ENCODE assay signal across 9 cellular contexts in the genomic region with DNA sequence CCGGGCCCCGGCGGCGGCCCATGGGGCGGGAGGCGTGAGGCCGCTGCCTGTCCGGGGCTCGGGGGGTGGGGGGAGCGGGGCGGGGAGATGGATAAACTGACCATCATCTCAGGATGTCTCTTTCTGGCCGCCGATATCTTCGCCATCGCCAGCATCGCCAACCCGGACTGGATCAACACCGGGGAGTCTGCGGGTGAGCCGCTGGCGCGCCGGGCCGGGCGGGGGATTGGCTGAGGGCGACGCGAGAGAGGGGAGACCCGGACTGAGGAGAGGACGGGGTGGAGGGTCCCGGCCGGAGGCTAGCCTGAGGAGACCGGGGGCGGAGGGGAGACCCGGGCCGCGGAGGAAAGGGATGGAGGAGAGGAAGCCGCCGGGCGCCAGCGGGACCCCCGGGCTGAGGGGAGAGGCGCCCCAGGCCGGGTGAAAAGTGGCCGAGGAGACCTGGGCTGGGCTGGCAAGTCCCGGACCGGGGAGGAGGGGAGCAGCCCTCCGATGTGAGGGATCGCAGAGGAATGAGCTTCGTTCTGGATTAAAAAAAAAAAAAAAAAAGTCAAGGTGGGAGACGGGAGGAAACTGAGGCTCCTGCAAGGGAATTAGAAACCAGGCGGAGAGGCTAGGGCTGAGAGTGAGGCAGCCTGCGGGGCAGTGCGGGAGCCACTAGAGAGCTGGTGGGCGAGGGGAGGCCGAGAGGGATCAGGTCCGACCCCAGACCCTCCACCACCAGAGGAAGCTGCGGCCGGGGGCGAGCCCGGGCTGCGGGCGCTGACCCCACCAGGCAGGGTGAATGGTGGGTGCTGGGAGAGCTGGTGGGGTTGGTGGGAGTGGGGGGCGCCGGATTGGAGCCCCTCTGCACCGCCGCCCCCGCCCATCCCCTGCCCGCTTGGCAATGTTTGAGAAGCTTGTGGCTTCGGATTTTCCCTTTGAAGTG. TPM values are rescaled to one million over a fixed set of nuclear protein-coding genes. Genes with fewer than 3 reads are reported as not detected.
DNase-seq lines count a peak whose midpoint lies in the region; ATAC-seq and TF ChIP-seq lines count a peak whose summit lies in the region.
"Had no signal": no experiment of that assay in that cellular context is flagged by ENCODE, and none has a peak within 500 bp of the region (broad histone marks: within the 10 kb centered on the region; RNA-seq: fewer than 3 reads in every experiment).

No MANE protein-coding gene starts in this region.

- H3K36me3 ChIP-seq in mucosa of rectum (ENCODE audit: control insufficient read depth in 2 of 2, insufficient read depth in 2 of 2, low read length in 2 of 2) (no peaks in the 10 kb centered on the region), tibial artery (no peaks in the 10 kb centered on the region)

- H3K36me3 Mint-ChIP-seq in endothelial cell (ENCODE audit: low read depth, unreplicated experiment): no peaks in the 10 kb centered on the region

- H3K4me1 ChIP-seq in mucosa of rectum (ENCODE audit: control insufficient read depth in 2 of 2, insufficient read depth in 2 of 2, low read length in 2 of 2) (peaks cover 11 to 19% of the 10 kb centered on the region in 2 donors), tibial artery (peaks cover 0 to 31% (median 15%) of the 10 kb centered on the region in 4 donors)

- H3K27ac ChIP-seq in VCaP: peak overlapping the region; percentile 86
- H3K27ac ChIP-seq in mucosa of rectum (ENCODE audit: low read depth in 2 of 2, low read length in 2 of 2): no peak overlapping the region
- peak overlapping the region; percentile 76 to 96 for H3K27ac ChIP-seq in tibial artery

- peaks cover 16% of the 10 kb centered on the region for H3K4me1 Mint-ChIP-seq in endothelial cell (ENCODE audit: unreplicated experiment)

- H3K9me3 ChIP-seq in mucosa of rectum (ENCODE audit: control insufficient read depth in 2 of 2, low read length in 2 of 2): no peaks in the 10 kb centered on the region
- H3K9me3 ChIP-seq in tibial artery: no peaks in the 10 kb centered on the region

- intact Hi-C loops in tibial artery (cut with DNase I; ENCODE audit: low total_unique reads): loop anchor here (5.0 kb wide), 2 partner anchors 179 to 294 kb away; no protein-coding TSS in a partner anchor

- DNase-seq in ELF-1 (ENCODE audit: low read depth, low spot score): peak; percentile 13
- peak; percentile 35 for DNase-seq in endothelial cell (ENCODE audit: low spot score)
- peak; percentile 31 to 69 for DNase-seq in tibial artery
- DNase-seq in OCI-M2 (lab: John Stamatoyannopoulos, UW; ENCODE audit: unreplicated experiment): no peak
- DNase-seq in SKM-1 (lab: John Stamatoyannopoulos, UW; ENCODE audit: unreplicated experiment): no peak

- ATAC-seq in HG02678 (IDR thresholded peaks at IDR 0.05; ENCODE audit: unreplicated experiment): peak; percentile 23

- H3K4me3 ChIP-seq in mucosa of rectum (ENCODE audit: low read length in 2 of 2) (peak overlapping the region; percentile 77 to 82), tibial artery (peak overlapping the region; percentile 94 to 99)

- H3K27me3 ChIP-seq in mucosa of rectum (ENCODE audit: control insufficient read depth in 2 of 2, insufficient read depth in 2 of 2, low read length in 2 of 2): no peaks in the 10 kb centered on the region
- H3K27me3 ChIP-seq in tibial artery: no peaks in the 10 kb centered on the region

- H3K27ac Mint-ChIP-seq in endothelial cell (ENCODE audit: unreplicated experiment): no peak overlapping the region

- H3K9ac ChIP-seq in mucosa of rectum (ENCODE audit: low read depth in 1 of 2, low read length in 2 of 2): peak overlapping the region; percentile 61 to 79

- H3K27me3 Mint-ChIP-seq in endothelial cell (ENCODE audit: unreplicated experiment): peaks cover 2% of the 10 kb centered on the region

- H3K4me3 Mint-ChIP-seq in endothelial cell (ENCODE audit: unreplicated experiment): peak overlapping the region; percentile 94

- TF ChIP-seq CTCF in VCaP (conservative IDR thresholded peaks at IDR 0.05) (no peak), endothelial cell (IDR thresholded peaks at IDR 0.05; ENCODE audit: unreplicated experiment) (no peak), tibial artery (IDR thresholded peaks at IDR 0.05) (no peak)

- H3K9me3 Mint-ChIP-seq in endothelial cell (ENCODE audit: unreplicated experiment): no peaks in the 10 kb centered on the region

RNA-seq across cellular contexts. Expression of gene MOSMO, which starts 0.6 kb away (rescaled TPM):
- total RNA-seq in endothelial cell (ENCODE audit: unreplicated experiment): 15.1 TPM

RNA-seq across cellular contexts. Expression of gene PDZD9, which starts 7.6 kb away (rescaled TPM):
- total RNA-seq in endothelial cell (ENCODE audit: unreplicated experiment): not detected
- total RNA-seq: T-helper 1 cell treated with Interleukin-12 subunit alpha and Interleukin-12 subunit beta and Interleukin-4 antibody, amounts not matched to agents 30 ng/mL and 1 ng/mL, for 36 hours had no signal

RNA-seq across cellular contexts. Expression of gene UQCRC2, which starts 55.3 kb away (rescaled TPM):
- total RNA-seq in endothelial cell (ENCODE audit: unreplicated experiment): 194 TPM

Comparison
In these comparisons a context has a peak if more than half of its experiments do, and no peak if none do; other contexts are left out.
1. DNase-seq: peak in ELF-1 (single experiment), endothelial cell (single experiment) and tibial artery (2 of 2); none in OCI-M2 (single experiment) and SKM-1 (single experiment).
2. H3K27ac ChIP-seq: peak in VCaP (single experiment) and tibial artery (2 of 2); none in mucosa of rectum (0 of 2).